In the genomic region with DNA sequence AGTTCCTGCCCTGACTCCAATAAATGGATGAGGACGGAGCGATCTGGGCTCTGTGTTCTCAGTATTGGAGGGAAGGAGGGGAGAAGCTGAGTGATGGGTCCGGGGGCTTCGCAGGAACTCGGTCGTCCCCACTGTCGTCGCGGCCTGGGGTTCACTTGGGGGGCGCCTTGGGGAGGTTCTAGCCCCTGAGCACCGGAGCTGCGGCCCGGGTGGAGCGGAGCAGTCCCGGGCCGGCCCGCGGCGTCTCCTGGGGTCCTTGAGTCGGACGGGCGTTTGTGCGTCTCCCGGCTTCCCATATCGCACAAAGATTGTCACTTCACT, we compare ENCODE assay signal across 11 cellular contexts. TPM values are rescaled to one million over a fixed set of nuclear protein-coding genes. Genes with fewer than 3 reads are reported as not detected.
DNase-seq lines count a peak whose midpoint lies in the region; ATAC-seq and TF ChIP-seq lines count a peak whose summit lies in the region.
"Had no signal": no experiment of that assay in that cellular context is flagged by ENCODE, and none has a peak within 500 bp of the region (broad histone marks: within the 10 kb centered on the region; RNA-seq: fewer than 3 reads in every experiment).

No MANE protein-coding gene starts in this region.

- POLR2A ChIA-PET in activated CD4-positive, alpha-beta T cell treated with anti-CD3 and anti-CD28 coated beads for 36 hours (lab: Charles Lee): no interaction called here
- POLR2A ChIA-PET in activated CD4-positive, alpha-beta T cell treated with anti-CD3 and anti-CD28 coated beads, Interleukin-2, amount 10 ng/mL, durations not matched to agents 7 days and 5 days (lab: Charles Lee): no interaction called here

- H3K4me1 ChIP-seq in endodermal cell (ENCODE audit: control insufficient read depth, insufficient read depth, low read length): no peaks in the 10 kb centered on the region

- peak overlapping the region; percentile 26 for H3K4me3 Mint-ChIP-seq in activated CD4-positive, alpha-beta T cell treated with anti-CD3 and anti-CD28 coated beads for 36 hours
- no peak overlapping the region for H3K4me3 Mint-ChIP-seq in activated CD4-positive, alpha-beta T cell treated with anti-CD3 and anti-CD28 coated beads, Interleukin-2, amount 10 ng/mL, durations not matched to agents 7 days and 5 days
- H3K4me3 Mint-ChIP-seq in endodermal cell: peak overlapping the region; percentile 37

- no peak overlapping the region for H3K9ac ChIP-seq in endodermal cell (ENCODE audit: extremely low read depth, low read length, poor library complexity, severe bottlenecking)

- peaks cover 83% of the 10 kb centered on the region for H3K27me3 ChIP-seq in endodermal cell (ENCODE audit: control insufficient read depth, insufficient read depth, low read length, poor library complexity, severe bottlenecking)

- ATAC-seq in activated CD4-positive, alpha-beta T cell treated with anti-CD3 and anti-CD28 coated beads for 36 hours: peak; percentile 7
- ATAC-seq in HG03439 (IDR thresholded peaks at IDR 0.05; ENCODE audit: unreplicated experiment): no peak

- H3K4me3 ChIP-seq in endodermal cell (ENCODE audit: low read length): no peak overlapping the region
- H3K4me3 ChIP-seq in skeletal muscle cell (ENCODE audit: low read depth, low read length): peak overlapping the region; percentile 32

- intact Hi-C loops in activated CD4-positive, alpha-beta T cell treated with anti-CD3 and anti-CD28 coated beads for 36 hours (cut with DNase I, micrococcal nuclease): loop anchor here in 1 of 2 experiments (1.0 kb wide), 1 partner anchor 27 kb away; a partner anchor contains a TSS

- no peaks in the 10 kb centered on the region for H3K9me3 Mint-ChIP-seq in activated CD4-positive, alpha-beta T cell treated with anti-CD3 and anti-CD28 coated beads for 36 hours (ENCODE audit: low read depth)
- no peaks in the 10 kb centered on the region for H3K9me3 Mint-ChIP-seq in activated CD4-positive, alpha-beta T cell treated with anti-CD3 and anti-CD28 coated beads, Interleukin-2, amount 10 ng/mL, durations not matched to agents 7 days and 5 days
- H3K9me3 Mint-ChIP-seq in endodermal cell: no peaks in the 10 kb centered on the region

- H3K27ac Mint-ChIP-seq in activated CD4-positive, alpha-beta T cell treated with anti-CD3 and anti-CD28 coated beads for 36 hours: no peak overlapping the region
- H3K27ac Mint-ChIP-seq in activated CD4-positive, alpha-beta T cell treated with anti-CD3 and anti-CD28 coated beads, Interleukin-2, amount 10 ng/mL, durations not matched to agents 7 days and 5 days: no peak overlapping the region
- H3K27ac Mint-ChIP-seq in endodermal cell: no peak overlapping the region

- no peak for DNase-seq in activated CD4-positive, alpha-beta T cell treated with anti-CD3 and anti-CD28 coated beads for 36 hours
- no peak for DNase-seq in activated CD4-positive, alpha-beta T cell treated with anti-CD3 and anti-CD28 coated beads, Interleukin-2, amount 10 ng/mL, durations not matched to agents 7 days and 5 days
- DNase-seq in endodermal cell (peak; percentile 78), skeletal muscle cell (ENCODE audit: low read depth) (no peak), ureter (ENCODE audit: low spot score) (no peak)
- DNase-seq: HCEC 1CT, hypothalamus, Karpas-422, sigmoid colon, testis had no signal

- H3K4me1 Mint-ChIP-seq in activated CD4-positive, alpha-beta T cell treated with anti-CD3 and anti-CD28 coated beads for 36 hours: peaks cover 5% of the 10 kb centered on the region
- peaks cover 4% of the 10 kb centered on the region for H3K4me1 Mint-ChIP-seq in activated CD4-positive, alpha-beta T cell treated with anti-CD3 and anti-CD28 coated beads, Interleukin-2, amount 10 ng/mL, durations not matched to agents 7 days and 5 days
- H3K4me1 Mint-ChIP-seq in endodermal cell: peaks cover 4% of the 10 kb centered on the region

- no peaks in the 10 kb centered on the region for H3K36me3 Mint-ChIP-seq in activated CD4-positive, alpha-beta T cell treated with anti-CD3 and anti-CD28 coated beads for 36 hours (ENCODE audit: low read depth)
- no peaks in the 10 kb centered on the region for H3K36me3 Mint-ChIP-seq in activated CD4-positive, alpha-beta T cell treated with anti-CD3 and anti-CD28 coated beads, Interleukin-2, amount 10 ng/mL, durations not matched to agents 7 days and 5 days (ENCODE audit: low read depth)
- no peaks in the 10 kb centered on the region for H3K36me3 Mint-ChIP-seq in endodermal cell (ENCODE audit: low read depth)

- H3K36me3 ChIP-seq in endodermal cell (ENCODE audit: control insufficient read depth, insufficient read depth, low read length): no peaks in the 10 kb centered on the region
- H3K36me3 ChIP-seq: sigmoid colon had no signal

- CTCF ChIA-PET in activated CD4-positive, alpha-beta T cell treated with anti-CD3 and anti-CD28 coated beads for 36 hours (lab: Charles Lee): interaction anchor here (1.1 kb wide), 1 partner anchor 58 kb away, joined by 3 read pairs; no protein-coding TSS in a partner anchor
- CTCF ChIA-PET in activated CD4-positive, alpha-beta T cell treated with anti-CD3 and anti-CD28 coated beads, Interleukin-2, amount 10 ng/mL, durations not matched to agents 7 days and 5 days (lab: Charles Lee): no interaction called here

- H3K27ac ChIP-seq in endodermal cell (ENCODE audit: low read depth, low read length): no peak overlapping the region
- H3K27ac ChIP-seq: sigmoid colon, testis had no signal

- H3K9me3 ChIP-seq in endodermal cell (ENCODE audit: control insufficient read depth, low read length): no peaks in the 10 kb centered on the region
- H3K9me3 ChIP-seq: sigmoid colon, testis had no signal

- 4 to 8% methylated on average over 17 to 25 of the region's 25 CpGs for WGBS in endodermal cell (ENCODE audit: insufficient coverage in 1 of 2, insufficient read length in 1 of 2), 2 experiments

- no peak for TF ChIP-seq CTCF in endodermal cell (conservative IDR thresholded peaks at IDR 0.05)

- H3K27me3 Mint-ChIP-seq in activated CD4-positive, alpha-beta T cell treated with anti-CD3 and anti-CD28 coated beads for 36 hours: peaks cover 34% of the 10 kb centered on the region
- peaks cover 34% of the 10 kb centered on the region for H3K27me3 Mint-ChIP-seq in activated CD4-positive, alpha-beta T cell treated with anti-CD3 and anti-CD28 coated beads, Interleukin-2, amount 10 ng/mL, durations not matched to agents 7 days and 5 days
- H3K27me3 Mint-ChIP-seq in endodermal cell (ENCODE audit: insufficient read depth): peaks cover 68% of the 10 kb centered on the region

RNA-seq across cellular contexts. Expression of a gene that starts 0.6 kb away (rescaled TPM):
- not detected for total RNA-seq in activated CD4-positive, alpha-beta T cell treated with anti-CD3 and anti-CD28 coated beads for 36 hours
- total RNA-seq in activated CD4-positive, alpha-beta T cell treated with anti-CD3 and anti-CD28 coated beads, Interleukin-2, amount 10 ng/mL, durations not matched to agents 7 days and 5 days: not detected
- not detected for total RNA-seq in endodermal cell
- polyA plus RNA-seq in endodermal cell (2013, experiment 1 of 2): not detected
- not detected for polyA plus RNA-seq in endodermal cell (2013, experiment 2 of 2)
- not detected for total RNA-seq in ureter
- total RNA-seq: sigmoid colon had no signal
- polyA plus RNA-seq: sigmoid colon had no signal

RNA-seq across cellular contexts. Expression of a gene that starts 7.5 kb away (rescaled TPM):
- not detected for total RNA-seq in activated CD4-positive, alpha-beta T cell treated with anti-CD3 and anti-CD28 coated beads for 36 hours
- under 1 TPM in 1 of 2 experiments, not detected in 1; 0.40 TPM for total RNA-seq in activated CD4-positive, alpha-beta T cell treated with anti-CD3 and anti-CD28 coated beads, Interleukin-2, amount 10 ng/mL, durations not matched to agents 7 days and 5 days
- total RNA-seq in endodermal cell (1 to 10 TPM in 1 of 2 donors, not detected in 1; 1.2 TPM), ureter (88.0 TPM)
- polyA plus RNA-seq in endodermal cell (2013, experiment 1 of 2): not detected
- not detected for polyA plus RNA-seq in endodermal cell (2013, experiment 2 of 2)

RNA-seq across cellular contexts. Expression of a gene that starts 11.3 kb away (rescaled TPM):
- total RNA-seq in activated CD4-positive, alpha-beta T cell treated with anti-CD3 and anti-CD28 coated beads for 36 hours: not detected
- not detected for total RNA-seq in activated CD4-positive, alpha-beta T cell treated with anti-CD3 and anti-CD28 coated beads, Interleukin-2, amount 10 ng/mL, durations not matched to agents 7 days and 5 days
- total RNA-seq in endodermal cell: 1 to 10 TPM in 1 of 2 donors, not detected in 1; 1.1 TPM
- polyA plus RNA-seq in endodermal cell (2013, experiment 1 of 2): not detected
- not detected for polyA plus RNA-seq in endodermal cell (2013, experiment 2 of 2)
- total RNA-seq in ureter: 82.1 TPM

RNA-seq across cellular contexts. Expression of a gene that starts 12.7 kb away (rescaled TPM):
- not detected for total RNA-seq in activated CD4-positive, alpha-beta T cell treated with anti-CD3 and anti-CD28 coated beads for 36 hours
- total RNA-seq in activated CD4-positive, alpha-beta T cell treated with anti-CD3 and anti-CD28 coated beads, Interleukin-2, amount 10 ng/mL, durations not matched to agents 7 days and 5 days: not detected
- total RNA-seq in endodermal cell (not detected), ureter (not detected)
- not detected for polyA plus RNA-seq in endodermal cell (2013, experiment 1 of 2)
- not detected for polyA plus RNA-seq in endodermal cell (2013, experiment 2 of 2)
- total RNA-seq: sigmoid colon had no signal

RNA-seq across cellular contexts. Expression of a gene that starts 15.1 kb away (rescaled TPM):
- 1 to 10 TPM in 1 of 2 experiments, under 1 TPM in 1; 0.37 to 1.1 TPM for total RNA-seq in activated CD4-positive, alpha-beta T cell treated with anti-CD3 and anti-CD28 coated beads for 36 hours
- total RNA-seq in activated CD4-positive, alpha-beta T cell treated with anti-CD3 and anti-CD28 coated beads, Interleukin-2, amount 10 ng/mL, durations not matched to agents 7 days and 5 days: not detected
- total RNA-seq in endodermal cell (1 to 10 TPM; 1.2 to 1.3 TPM), ureter (not detected)
- 0.53 TPM for polyA plus RNA-seq in endodermal cell (2013, experiment 1 of 2)
- not detected for polyA plus RNA-seq in endodermal cell (2013, experiment 2 of 2)
- total RNA-seq: sigmoid colon had no signal
